11 cellular contexts compared by ENCODE assay signal in genomic region chr16:87603684-87604571, GRCh38. TPM values are rescaled to one million over a fixed set of nuclear protein-coding genes. Genes with fewer than 3 reads are reported as not detected.
DNase-seq lines count a peak whose midpoint lies in the region; ATAC-seq and TF ChIP-seq lines count a peak whose summit lies in the region.
"Had no signal": no experiment of that assay in that cellular context is flagged by ENCODE, and none has a peak within 500 bp of the region (broad histone marks: within the 10 kb centered on the region; RNA-seq: fewer than 3 reads in every experiment).

No MANE protein-coding gene starts in this region.

- CTCF ChIA-PET in CD8-positive, alpha-beta T cell (lab: Charles Lee), result interaction anchor here (1.1 kb wide), 1 partner anchor 32 kb away, joined by 5 read pairs; no protein-coding TSS in a partner anchor
- CTCF ChIA-PET in HEK293 (lab: Yijun Ruan, JAX), result interaction anchor here (0.6 to 2.2 kb wide), 3 partner anchors 21 to 214 kb away, joined by 3 to 6 read pairs (median 3); no protein-coding TSS in a partner anchor

- peaks cover 3% of the 10 kb centered on the region for H3K9me3 Mint-ChIP-seq in CD8-positive, alpha-beta T cell

- peaks cover 12% of the 10 kb centered on the region for H3K4me1 Mint-ChIP-seq in CD8-positive, alpha-beta T cell (ENCODE audit: low read depth)

- no peak for ATAC-seq in CD8-positive, alpha-beta T cell
- ATAC-seq in GM21515 (IDR thresholded peaks at IDR 0.05; ENCODE audit: unreplicated experiment) (no peak), GM19452 (IDR thresholded peaks at IDR 0.05; ENCODE audit: unreplicated experiment) (no peak), GM21619 (IDR thresholded peaks at IDR 0.05; ENCODE audit: unreplicated experiment) (no peak)

- H3K4me3 ChIP-seq in CD8-positive, alpha-beta T cell (ENCODE audit: low read depth, low read length), result no peak overlapping the region
- H3K4me3 ChIP-seq in HEK293 (ENCODE audit: low read depth, low read length), result peak overlapping the region; percentile 62
- peak overlapping the region; percentile 72 for H3K4me3 ChIP-seq in WERI-Rb-1 (ENCODE audit: low read depth, low read length)
- peak overlapping the region; percentile 59 for H3K4me3 ChIP-seq in mesodermal cell (ENCODE audit: extremely low read depth, insufficient read depth, low read length, poor library complexity, severe bottlenecking)

- no peak for TF ChIP-seq CTCF in CD8-positive, alpha-beta T cell (IDR thresholded peaks at IDR 0.05)
- no peak for TF ChIP-seq CTCF in HEK293 (tag by site-specific recombination; IDR thresholded peaks at IDR 0.05)
- no peak for TF ChIP-seq CTCF in WERI-Rb-1 (IDR thresholded peaks at IDR 0.05; ENCODE audit: low read depth, low read length)

- no peaks in the 10 kb centered on the region for H3K36me3 ChIP-seq in CD8-positive, alpha-beta T cell (ENCODE audit: insufficient read depth, low read length)
- peaks cover 0 to 4% of the 10 kb centered on the region in 2 experiments; a peak in 1 of 3 replicates for H3K36me3 ChIP-seq in HEK293 (ENCODE audit: control insufficient read depth in 2 of 2, insufficient read depth in 1 of 2, low read length in 2 of 2)
- H3K36me3 ChIP-seq in WERI-Rb-1, result no peaks in the 10 kb centered on the region
- H3K36me3 ChIP-seq in mesodermal cell (ENCODE audit: control insufficient read depth, insufficient read depth, low read length), result no peaks in the 10 kb centered on the region

- no peak overlapping the region for H3K27ac Mint-ChIP-seq in CD8-positive, alpha-beta T cell

- peaks cover 13% of the 10 kb centered on the region for H3K27me3 ChIP-seq in CD8-positive, alpha-beta T cell (ENCODE audit: insufficient read depth, low read length)
- H3K27me3 ChIP-seq in WERI-Rb-1 (ENCODE audit: insufficient read depth, low read depth, severe bottlenecking), result no peaks in the 10 kb centered on the region

- no peak overlapping the region for H3K27ac ChIP-seq in CD8-positive, alpha-beta T cell (ENCODE audit: low read depth, low read length)
- H3K27ac ChIP-seq in HEK293 (ENCODE audit: extremely low read depth, low read depth, low read length) (no peak overlapping the region), WERI-Rb-1 (no peak overlapping the region), mesodermal cell (ENCODE audit: low read depth, low read length, severe bottlenecking) (no peak overlapping the region)
- H3K27ac ChIP-seq: RWPE1 had no signal

- peaks cover 4% of the 10 kb centered on the region for H3K4me1 ChIP-seq in CD8-positive, alpha-beta T cell (ENCODE audit: insufficient read depth, low read length)
- H3K4me1 ChIP-seq in HEK293 (ENCODE audit: control insufficient read depth, insufficient read depth, low read length) (no peaks in the 10 kb centered on the region), mesodermal cell (ENCODE audit: control insufficient read depth, insufficient read depth, low read length, poor library complexity, severe bottlenecking) (peaks cover 3% of the 10 kb centered on the region)

- H3K36me3 Mint-ChIP-seq in CD8-positive, alpha-beta T cell, result no peaks in the 10 kb centered on the region

- peak overlapping the region; percentile 37 for H3K4me3 Mint-ChIP-seq in CD8-positive, alpha-beta T cell

- intact Hi-C loops in CD8-positive, alpha-beta T cell (cut with DNase I, micrococcal nuclease), result no loop called here

- WGBS in mesodermal cell (ENCODE audit: insufficient coverage in 2 of 2), 2 experiments, result 13 to 17% methylated on average over 30 to 38 of the region's 40 CpGs

- POLR2A ChIA-PET in CD8-positive, alpha-beta T cell (lab: Charles Lee), result no interaction called here
- POLR2A ChIA-PET in HEK293 (lab: Yijun Ruan, JAX), result no interaction called here

- H3K27me3 Mint-ChIP-seq in CD8-positive, alpha-beta T cell (ENCODE audit: low read depth), result peaks cover 64% of the 10 kb centered on the region

- no peak for DNase-seq in CD8-positive, alpha-beta T cell
- DNase-seq in WERI-Rb-1, result peak; percentile 26
- DNase-seq in activated CD4-positive, alpha-beta T cell treated with anti-CD3 and anti-CD28 coated beads, Interleukin-2, amount 50 U/mL, for 48 hours, result no peak
- DNase-seq: activated gamma-delta T cell treated with Interleukin-2 at 50 U/mL for 16 hours; stimulated activated CD4-positive, alpha-beta T cell treated with anti-CD3 and anti-CD28 coated beads, Interleukin-12 subunit alpha, Interleukin-12 subunit beta, amount 100 ng/mL, for 4 hours had no signal

- no peaks in the 10 kb centered on the region for H3K9me3 ChIP-seq in CD8-positive, alpha-beta T cell (ENCODE audit: low read length)
- H3K9me3 ChIP-seq in HEK293 (ENCODE audit: control insufficient read depth, insufficient read depth, low read depth, low read length), result no peaks in the 10 kb centered on the region
- no peaks in the 10 kb centered on the region for H3K9me3 ChIP-seq in WERI-Rb-1 (ENCODE audit: severe bottlenecking)
- H3K9me3 ChIP-seq in mesodermal cell (ENCODE audit: control insufficient read depth, low read length), result no peaks in the 10 kb centered on the region

TF ChIP-seq in HEK293, 187 proteins besides CTCF, POLR2A, EP300 and RAD21 (continues in another document):
- TF ChIP-seq HIC1 (tag by site-specific recombination; IDR thresholded peaks at IDR 0.05), result 0 out of 2 replicates have a peak, but pooled peaks have one; percentile 15
- TF ChIP-seq ZNF292 (tag by site-specific recombination; IDR thresholded peaks at IDR 0.05; ENCODE audit: borderline replicate concordance, low read depth), result no peak
- no peak for TF ChIP-seq FEZF1 (tag by site-specific recombination; IDR thresholded peaks at IDR 0.05)
- no peak for TF ChIP-seq ZNF423 (tag by site-specific recombination; IDR thresholded peaks at IDR 0.05)
- peak; percentile 86 for TF ChIP-seq ZNF335 (tag by site-specific recombination; conservative IDR thresholded peaks at IDR 0.05)
- TF ChIP-seq ZBTB1 (tag by site-specific recombination; IDR thresholded peaks at IDR 0.05), result no peak
- TF ChIP-seq ZNF157 (tag by site-specific recombination; IDR thresholded peaks at IDR 0.05), result no peak
- TF ChIP-seq GLIS2 (tag by site-specific recombination; IDR thresholded peaks at IDR 0.05), result peak; percentile 45; the same call in 1 of the 2 replicates
- TF ChIP-seq ZNF280C (tag by site-specific recombination; IDR thresholded peaks at IDR 0.05), result no peak
- TF ChIP-seq ZNF391 (tag by site-specific recombination; IDR thresholded peaks at IDR 0.05; ENCODE audit: borderline replicate concordance, low read depth), result no peak
- no peak for TF ChIP-seq ZSCAN18 (tag by site-specific recombination; IDR thresholded peaks at IDR 0.05)
- TF ChIP-seq ZNF211 (tag by site-specific recombination; IDR thresholded peaks at IDR 0.05; ENCODE audit: low read depth), result no peak
- TF ChIP-seq PBX3 (CRISPR knock-in tag; IDR thresholded peaks at IDR 0.05), result no peak

RNA-seq across cellular contexts. Expression of gene JPH3, which starts 1.6 kb away (rescaled TPM):
- not detected for total RNA-seq in CD8-positive, alpha-beta T cell
- 8.3 TPM for polyA plus RNA-seq in mesodermal cell (2013, experiment 1 of 2)
- 7.6 TPM for polyA plus RNA-seq in mesodermal cell (2013, experiment 2 of 2)
